ENCODE assay signal across 10 cellular contexts in genomic region chr5:42400474-42400873, GRCh38. TPM values are rescaled to one million over a fixed set of nuclear protein-coding genes. Genes with fewer than 3 reads are reported as not detected.
"Had no signal": no experiment of that assay in that cellular context is flagged by ENCODE, and none has a peak within 500 bp of the region (broad histone marks: within the 10 kb centered on the region; RNA-seq: fewer than 3 reads in every experiment).

No MANE protein-coding gene starts in this region.

- H2AFZ ChIP-seq: GM23338 had no signal

- H3K27ac ChIP-seq: KMS-11 had no signal

- H3K9ac ChIP-seq: KMS-11 had no signal

- H3K4me2 ChIP-seq: GM23338, KMS-11 had no signal

- FAIRE-seq: H1, H54, HTR-8/SVneo had no signal

- H3K4me3 ChIP-seq: GM23338 had no signal

- ATAC-seq: GM23338 had no signal

- DNase-seq: H9, HCEC 1CT, Karpas-422, KBM-7 had no signal

RNA-seq across cellular contexts. Expression of gene GHR, which starts 22.8 kb away (rescaled TPM):
- total RNA-seq: HT-29 had no signal
